8 cellular contexts compared by ENCODE assay signal in genomic region chr19:33819496-33819874, GRCh38. TPM values are rescaled to one million over a fixed set of nuclear protein-coding genes. Genes with fewer than 3 reads are reported as not detected.
DNase-seq lines count a peak whose midpoint lies in the region; ATAC-seq, FAIRE-seq and TF ChIP-seq lines count a peak whose summit lies in the region.

No MANE protein-coding gene starts in this region.

- no peaks in the 10 kb centered on the region for H3K27me3 Mint-ChIP-seq in T-helper 1 cell treated with Interleukin-12 subunit alpha and Interleukin-12 subunit beta and Interleukin-4 antibody, amounts not matched to agents 30 μg/mL and 1 μg/mL, for 36 hours (ENCODE audit: low read depth)
- peaks cover 8% of the 10 kb centered on the region for H3K27me3 Mint-ChIP-seq in astrocyte (ENCODE audit: low read depth, unreplicated experiment)

- H3K9me3 ChIP-seq in astrocyte (ENCODE audit: insufficient read depth, low read depth, low read length) (no peaks in the 10 kb centered on the region), HepG2 (ENCODE audit: low read length) (no peaks in the 10 kb centered on the region)

- POLR2A ChIA-PET in HepG2 (lab: Yijun Ruan, JAX): interaction anchor here (0.8 to 1.1 kb wide), 2 partner anchors 15 to 297 kb away, joined by 3 read pairs; partner anchors contain the start of gene PEPD

- no peak for TF ChIP-seq POLR2A in HepG2 (IDR thresholded peaks at IDR 0.05; ENCODE audit: insufficient read depth in 1 of 2, low read depth in 2 of 2, low read length in 2 of 2)

- H3K4me1 Mint-ChIP-seq in T-helper 1 cell treated with Interleukin-12 subunit alpha and Interleukin-12 subunit beta and Interleukin-4 antibody, amounts not matched to agents 30 μg/mL and 1 μg/mL, for 36 hours (ENCODE audit: low read depth): peaks cover 35% of the 10 kb centered on the region
- H3K4me1 Mint-ChIP-seq in astrocyte (ENCODE audit: low read depth, unreplicated experiment): peaks cover 8% of the 10 kb centered on the region

- H3K36me3 ChIP-seq in astrocyte (ENCODE audit: insufficient read depth, low read length) (no peaks in the 10 kb centered on the region), HepG2 (replicated peaks in 1 of 2; ENCODE audit: control insufficient read depth in 1 of 2, insufficient read depth in 2 of 2, low read length in 2 of 2) (no peaks in the 10 kb centered on the region)

- intact Hi-C loops in HepG2 (cut with micrococcal nuclease; ENCODE audit: unreplicated experiment): no loop called here

- ATAC-seq in HepG2 (peak; percentile 12), HG02970 (IDR thresholded peaks at IDR 0.05; ENCODE audit: low FRiP score, unreplicated experiment) (no peak), HG03457 (IDR thresholded peaks at IDR 0.05; ENCODE audit: unreplicated experiment) (no peak)

- H2AFZ ChIP-seq in astrocyte (ENCODE audit: low read depth, low read length) (peak overlapping the region; percentile 89), HepG2 (ENCODE audit: low read length) (no peak overlapping the region)

- no peaks in the 10 kb centered on the region for H3K9me3 Mint-ChIP-seq in T-helper 1 cell treated with Interleukin-12 subunit alpha and Interleukin-12 subunit beta and Interleukin-4 antibody, amounts not matched to agents 30 μg/mL and 1 μg/mL, for 36 hours
- H3K9me3 Mint-ChIP-seq in astrocyte (ENCODE audit: unreplicated experiment): no peaks in the 10 kb centered on the region

- peak overlapping the region; percentile 64 for H3K4me3 Mint-ChIP-seq in T-helper 1 cell treated with Interleukin-12 subunit alpha and Interleukin-12 subunit beta and Interleukin-4 antibody, amounts not matched to agents 30 μg/mL and 1 μg/mL, for 36 hours
- peak overlapping the region; percentile 62 for H3K4me3 Mint-ChIP-seq in astrocyte (ENCODE audit: unreplicated experiment)

- in situ Hi-C loops in HepG2 (cut with HindIII; ENCODE audit: extremely low pct_ligation_motif_present, low pct_unique_long_range_greater_than_20kb): no loop called here

- H3K4me2 ChIP-seq in astrocyte (ENCODE audit: low read length) (peak overlapping the region; percentile 91), HepG2 (ENCODE audit: low read depth, low read length) (peak overlapping the region; percentile 89)

- H3K4me1 ChIP-seq in astrocyte (ENCODE audit: insufficient read depth, low read length) (peaks cover 17% of the 10 kb centered on the region), HepG2 (ENCODE audit: insufficient read depth, low read length) (peaks cover 20% of the 10 kb centered on the region)

- H4K20me1 ChIP-seq in astrocyte (ENCODE audit: insufficient read depth, low read length) (peaks cover 4% of the 10 kb centered on the region), HepG2 (ENCODE audit: insufficient read depth, low read length) (no peaks in the 10 kb centered on the region)

- H3K4me3 ChIP-seq in astrocyte (ENCODE audit: insufficient read depth, low read depth, low read length): peak overlapping the region; percentile 48
- H3K4me3 ChIP-seq in HepG2 (replicated peaks in 1 of 3; ENCODE audit: insufficient read depth in 1 of 3, low read depth in 2 of 3, low read length in 3 of 3): peak overlapping the region; percentile 54 to 73 (median 58)

- H3K27ac ChIP-seq in astrocyte (ENCODE audit: low read depth, low read length): no peak overlapping the region
- H3K27ac ChIP-seq in HepG2 (ENCODE audit: extremely low read length, insufficient read depth, low read length): no peak overlapping the region
- H3K27ac ChIP-seq in substantia nigra (ENCODE audit: low read depth, low read length, poor library complexity, severe bottlenecking): peak overlapping the region; percentile 26

- no TSS peak for BruUV-seq in HepG2 (replicated peaks; lab: Mats Ljungman, UMichigan)

- 8% methylated on average over 2 of the region's 10 CpGs for WGBS in HepG2 (ENCODE audit: low lambda C conversion rate)

- CTCF ChIA-PET in HepG2 (lab: Yijun Ruan, JAX; ENCODE audit: low intra/inter-chr PET ratio, low total read pairs): interaction anchor here (1.3 to 2.5 kb wide), 2 partner anchors 24 to 41 kb away, joined by 4 to 11 read pairs; no protein-coding TSS in a partner anchor

- H3K79me2 ChIP-seq in astrocyte (ENCODE audit: insufficient read depth, low read length): no peaks in the 10 kb centered on the region
- no peaks in the 10 kb centered on the region for H3K79me2 ChIP-seq in HepG2 (ENCODE audit: insufficient read depth, low read length)

- no peak for TF ChIP-seq RAD21 in HepG2 (CRISPR knock-in tag; IDR thresholded peaks at IDR 0.05)

- DNase-seq in T-helper 1 cell (no peak), astrocyte (ENCODE audit: low read depth) (no peak), HepG2 (ENCODE audit: low spot score) (no peak), substantia nigra (lab: John Stamatoyannopoulos, UW) (peak in 2 of 49 donors; percentile 27 to 46), NCI-H146 treated with DMSO at 0.1 percent for 48 hours (lab: John Stamatoyannopoulos, UW; ENCODE audit: unreplicated experiment) (no peak)

- FAIRE-seq in astrocyte (lab: Jason Lieb, UNC): no peak
- FAIRE-seq in HepG2 (lab: Jason Lieb, UNC): no peak

- peak overlapping the region; percentile 65 for H3K9ac ChIP-seq in astrocyte (ENCODE audit: low read length)
- H3K9ac ChIP-seq in HepG2 (ENCODE audit: insufficient read depth, low read depth, low read length): peak overlapping the region; percentile 11; the same call in 1 of the 2 replicates

- H3K27me3 ChIP-seq in astrocyte (ENCODE audit: insufficient read depth, low read length) (no peaks in the 10 kb centered on the region), HepG2 (ENCODE audit: control insufficient read depth in 1 of 2, insufficient read depth in 2 of 2, low read length in 2 of 2) (peaks cover 1 to 8% of the 10 kb centered on the region in 2 experiments; a peak in 4 of 5 replicates)

- peak overlapping the region; percentile 24 for H3K27ac Mint-ChIP-seq in T-helper 1 cell treated with Interleukin-12 subunit alpha and Interleukin-12 subunit beta and Interleukin-4 antibody, amounts not matched to agents 30 μg/mL and 1 μg/mL, for 36 hours
- no peak overlapping the region for H3K27ac Mint-ChIP-seq in astrocyte (ENCODE audit: unreplicated experiment)

- no peaks in the 10 kb centered on the region for H3K36me3 Mint-ChIP-seq in T-helper 1 cell treated with Interleukin-12 subunit alpha and Interleukin-12 subunit beta and Interleukin-4 antibody, amounts not matched to agents 30 μg/mL and 1 μg/mL, for 36 hours (ENCODE audit: low read depth)
- H3K36me3 Mint-ChIP-seq in astrocyte (ENCODE audit: low read depth, unreplicated experiment): peaks cover under 1% of the 10 kb centered on the region

- no peak for TF ChIP-seq CTCF in astrocyte (IDR thresholded peaks at IDR 0.05; ENCODE audit: insufficient read depth, low read depth, low read length)
- no peak for TF ChIP-seq CTCF in HepG2 (CRISPR knock-in tag; IDR thresholded peaks at IDR 0.05)

- TF ChIP-seq EP300 in HepG2 (IDR thresholded peaks at IDR 0.05; ENCODE audit: low read depth in 2 of 2, low read length in 2 of 2) (no peak), HepG2 (CRISPR knock-in tag; IDR thresholded peaks at IDR 0.05; ENCODE audit: borderline replicate concordance) (no peak)

TF ChIP-seq in HepG2, 621 proteins besides CTCF, POLR2A, EP300 and RAD21:
- no peak for TF ChIP-seq ZNF639 (CRISPR knock-in tag; conservative IDR thresholded peaks at IDR 0.05)
- TF ChIP-seq HDAC1 (CRISPR knock-in tag; IDR thresholded peaks at IDR 0.05): 0 out of 2 replicates have a peak, but pooled peaks have one; percentile 11
- TF ChIP-seq ZNF747 (CRISPR knock-in tag; IDR thresholded peaks at IDR 0.05; ENCODE audit: borderline replicate concordance): no peak
- no peak for TF ChIP-seq LCORL (IDR thresholded peaks at IDR 0.05)
- TF ChIP-seq LCORL (CRISPR knock-in tag; IDR thresholded peaks at IDR 0.05): no peak

RNA-seq across cellular contexts. Expression of gene KCTD15, which starts 22.8 kb away (rescaled TPM):
- total RNA-seq in astrocyte (42.3 and 43.3 TPM in 2 replicates), HepG2 (2016; rRNA removed; fragmentation: Illumina TruSeq; extraction: Trizol) (13.4 and 16.7 TPM in 2 replicates)
- total RNA-seq in HepG2 (2016; cell fraction: cytosol; rRNA removed; fragmentation: Illumina TruSeq; extraction: Trizol; ENCODE audit: low read depth): 8.5 and 10.1 TPM in 2 replicates
- total RNA-seq in HepG2 (2016; cell fraction: insoluble cytoplasmic fraction; rRNA removed; fragmentation: Illumina TruSeq; extraction: Trizol): 13.8 and 17.7 TPM in 2 replicates
- total RNA-seq in HepG2 (2016; cell fraction: membrane; rRNA removed; fragmentation: Illumina TruSeq; extraction: Trizol): 22.0 and 23.7 TPM in 2 replicates
- total RNA-seq in HepG2 (2016; cell fraction: nucleus; rRNA removed; fragmentation: Illumina TruSeq; extraction: Trizol): 14.7 and 15.5 TPM in 2 replicates
- polyA plus RNA-seq in HepG2 (2011; rRNA removed): 13.2 and 19.1 TPM in 2 replicates
- 13.7 and 21.4 TPM in 2 replicates for polyA plus RNA-seq in HepG2 (2011; cell fraction: cytosol; rRNA removed)
- 60.7 and 80.2 TPM in 2 replicates for polyA plus RNA-seq in HepG2 (2011; cell fraction: nucleus; rRNA removed)
- 6.1 and 12.6 TPM in 2 replicates for polyA plus RNA-seq in HepG2 (2012)
- polyA plus RNA-seq in HepG2 (2016; cell fraction: cytosol; fragmentation: Illumina TruSeq; extraction: Trizol; ENCODE audit: low read depth): 12.7 and 15.4 TPM in 2 replicates
- polyA plus RNA-seq in HepG2 (2016; cell fraction: insoluble cytoplasmic fraction; fragmentation: Illumina TruSeq; extraction: Trizol; ENCODE audit: low read depth): 17.7 and 18.6 TPM in 2 replicates
- 18.9 and 19.9 TPM in 2 replicates for polyA plus RNA-seq in HepG2 (2016; cell fraction: membrane; fragmentation: Illumina TruSeq; extraction: Trizol; ENCODE audit: low read depth)
- polyA plus RNA-seq in HepG2 (2016; cell fraction: nucleus; fragmentation: Illumina TruSeq; extraction: Trizol; ENCODE audit: insufficient read depth, low read depth): 28.1 and 31.6 TPM in 2 replicates
- 25.7 and 46.7 TPM in 2 replicates for polyA minus RNA-seq in HepG2 (2011; rRNA and poly(A)+ RNA removed; ENCODE audit: low replicate concordance)
- polyA minus RNA-seq in HepG2 (2011; cell fraction: cytosol; rRNA and poly(A)+ RNA removed): 5.5 and 6.6 TPM in 2 replicates
- 7.8 and 10.0 TPM in 2 replicates for polyA minus RNA-seq in HepG2 (2011; cell fraction: nucleus; rRNA and poly(A)+ RNA removed)
